Comparison of ENCODE assay signal across 8 cellular contexts in genomic region chr7:76358053-76358477, GRCh38. TPM values are rescaled to one million over a fixed set of nuclear protein-coding genes. Genes with fewer than 3 reads are reported as not detected.
DNase-seq lines count a peak whose midpoint lies in the region; ATAC-seq and TF ChIP-seq lines count a peak whose summit lies in the region.

No MANE protein-coding gene starts in this region.

- H3K36me3 ChIP-seq in BJ (ENCODE audit: control insufficient read depth, insufficient read depth, low read length): 0 out of 2 replicates have a peak, but pooled peaks cover 2% of the 10 kb centered on the region
- peaks cover 0 to 27% (median 11%) of the 10 kb centered on the region in 9 donors for H3K36me3 ChIP-seq in heart left ventricle

- TF ChIP-seq CTCF in BJ (IDR thresholded peaks at IDR 0.05; ENCODE audit: insufficient read depth, low read depth, low read length): no peak
- no peak for TF ChIP-seq CTCF in heart left ventricle (IDR thresholded peaks at IDR 0.05)

- H3K27ac Mint-ChIP-seq in activated naive CD4-positive, alpha-beta T cell treated with anti-CD3 and anti-CD28 coated beads, Interleukin-2, amount 50 U/mL, for 72 hours: peak overlapping the region; percentile 96 to 98

- H3K4me1 ChIP-seq in heart left ventricle: peaks cover 10 to 57% (median 47%) of the 10 kb centered on the region in 12 donors

- TF ChIP-seq POLR2A in heart left ventricle (IDR thresholded peaks at IDR 0.05): no peak

- intact Hi-C loops in heart left ventricle (cut with DNase I) (loop anchor here in 5 of 10 donors (1.0 to 5.0 kb wide), 5 partner anchors 34 to 63 kb away; no protein-coding TSS in a partner anchor), posterior vena cava (cut with DNase I) (loop anchor here in 1 of 2 donors (5.0 kb wide), 1 partner anchor 36 kb away; no protein-coding TSS in a partner anchor)

- H3K27me3 ChIP-seq in BJ (ENCODE audit: control insufficient read depth, insufficient read depth, low read length) (no peaks in the 10 kb centered on the region), heart left ventricle (no peaks in the 10 kb centered on the region)

- H3K4me3 ChIP-seq in BJ (ENCODE audit: low read depth, low read length): peak overlapping the region; percentile 99
- H3K4me3 ChIP-seq in heart left ventricle: peak overlapping the region; percentile 67 to 100 (median 98)

- peaks cover 29 to 39% of the 10 kb centered on the region in 2 donors for H3K36me3 Mint-ChIP-seq in activated naive CD4-positive, alpha-beta T cell treated with anti-CD3 and anti-CD28 coated beads, Interleukin-2, amount 50 U/mL, for 72 hours

- no peaks in the 10 kb centered on the region for H3K9me3 ChIP-seq in heart left ventricle

- POLR2A ChIA-PET in BJ (lab: Charles Lee): no interaction called here

- CTCF ChIA-PET in BJ (lab: Yijun Ruan, JAX): no interaction called here

- ATAC-seq in HG03378 (IDR thresholded peaks at IDR 0.05; ENCODE audit: unreplicated experiment) (peak; percentile 7), heart left ventricle (peak in 3 of 4 donors; percentile 7 to 38 (median 27))
- peak; percentile 1 to 15 for ATAC-seq in activated naive CD4-positive, alpha-beta T cell treated with anti-CD3 and anti-CD28 coated beads, Interleukin-2, amount 50 U/mL, for 72 hours

- WGBS in heart left ventricle, 4 donors: 0 to 2% (median 0%) methylated on average over 13 to 24 of the region's 24 CpGs

- H3K9me3 Mint-ChIP-seq in activated naive CD4-positive, alpha-beta T cell treated with anti-CD3 and anti-CD28 coated beads, Interleukin-2, amount 50 U/mL, for 72 hours: no peaks in the 10 kb centered on the region

- H3K27ac ChIP-seq in heart left ventricle: peak overlapping the region; percentile 93 to 100 (median 99)

- DNase-seq in BJ (ENCODE audit: low read depth): no peak
- peak; percentile 45 for DNase-seq in GM19238 (ENCODE audit: insufficient read length, low spot score)
- peak; percentile 77 for DNase-seq in RPMI8226
- DNase-seq in activated naive CD4-positive, alpha-beta T cell treated with anti-CD3 and anti-CD28 coated beads, Interleukin-2, amount 50 U/mL, for 72 hours (ENCODE audit: low spot score in 2 of 2): no peak
- DNase-seq in heart left ventricle: peak; percentile 77 to 84 (median 78)
- DNase-seq in posterior vena cava (ENCODE audit: low spot score): peak; percentile 92
- no peak for DNase-seq in HPDE6-E6E7 (ENCODE audit: extremely low spot score)

RNA-seq across cellular contexts. Expression of gene YWHAG, which starts 0.7 kb away (rescaled TPM):
- polyA plus RNA-seq in BJ (2011; rRNA removed): 48.8 and 62.2 TPM in 2 replicates
- 61.2 and 72.1 TPM in 2 replicates for polyA minus RNA-seq in BJ (2011; rRNA and poly(A)+ RNA removed)
- 100 to 1,000 TPM; 103 to 143 TPM for total RNA-seq in activated naive CD4-positive, alpha-beta T cell treated with anti-CD3 and anti-CD28 coated beads, Interleukin-2, amount 50 U/mL, for 72 hours
- total RNA-seq in heart left ventricle: 100 to 1,000 TPM; 141 to 282 (median 196) TPM
- 100 to 1,000 TPM in 1 of 2 donors, 10 to 100 TPM in 1; 85.5 to 186 TPM for polyA plus RNA-seq in heart left ventricle
- total RNA-seq in posterior vena cava: 100 to 1,000 TPM; 114 to 134 TPM

RNA-seq across cellular contexts. Expression of gene SSC4D, which starts 51.4 kb away (rescaled TPM):
- polyA plus RNA-seq in BJ (2011; rRNA removed) (0.71 and 0.92 TPM in 2 replicates), heart left ventricle (1 to 10 TPM; 1.1 to 1.6 TPM)
- polyA minus RNA-seq in BJ (2011; rRNA and poly(A)+ RNA removed): 0.24 and 0.46 TPM in 2 replicates
- total RNA-seq in activated naive CD4-positive, alpha-beta T cell treated with anti-CD3 and anti-CD28 coated beads, Interleukin-2, amount 50 U/mL, for 72 hours: under 1 TPM; 0.61 to 0.62 TPM
- total RNA-seq in heart left ventricle (1 to 10 TPM in 1 of 9 donors, under 1 TPM in 8; 0.23 to 1.2 (median 0.67) TPM), posterior vena cava (under 1 TPM; 0.32 to 0.38 TPM)

RNA-seq across cellular contexts. Expression of gene HSPB1, which starts 55.6 kb away (rescaled TPM):
- polyA plus RNA-seq in BJ (2011; rRNA removed): 642 and 966 TPM in 2 replicates
- polyA minus RNA-seq in BJ (2011; rRNA and poly(A)+ RNA removed): 142 and 174 TPM in 2 replicates
- 10 to 100 TPM; 42.5 to 78.1 TPM for total RNA-seq in activated naive CD4-positive, alpha-beta T cell treated with anti-CD3 and anti-CD28 coated beads, Interleukin-2, amount 50 U/mL, for 72 hours
- total RNA-seq in heart left ventricle: 1,000 to 10,000 TPM in 8 of 9 donors, 100 to 1,000 TPM in 1; 822 to 5,278 (median 1,968) TPM
- 1,000 to 10,000 TPM; 2,695 to 3,131 TPM for polyA plus RNA-seq in heart left ventricle
- 1,000 to 10,000 TPM; 2,473 to 2,747 TPM for total RNA-seq in posterior vena cava

Comparison
In these comparisons a context has a peak if more than half of its experiments do, and no peak if none do; other contexts are left out.
1. DNase-seq: peak in GM19238 (single experiment), RPMI8226 (single experiment), heart left ventricle (5 of 5) and posterior vena cava (single experiment); none in BJ (single experiment), activated naive CD4-positive, alpha-beta T cell treated with anti-CD3 and anti-CD28 coated beads, Interleukin-2, amount 50 U/mL, for 72 hours (0 of 2) and HPDE6-E6E7 (single experiment).
2. RNA of gene HSPB1, which starts 55.6 kb away (total RNA-seq): 2,473 to 2,747 TPM in posterior vena cava and 822 to 5,278 TPM in heart left ventricle; 42.5 to 78.1 TPM in activated naive CD4-positive, alpha-beta T cell treated with anti-CD3 and anti-CD28 coated beads, Interleukin-2, amount 50 U/mL, for 72 hours; every median in the first group is over 10 times any median in the second.
3. Peak in every context shown above with its lines, with median percentiles within 50 percentile points of each other: ATAC-seq.